1 cellular context compared by ENCODE assay signal in the genomic region with DNA sequence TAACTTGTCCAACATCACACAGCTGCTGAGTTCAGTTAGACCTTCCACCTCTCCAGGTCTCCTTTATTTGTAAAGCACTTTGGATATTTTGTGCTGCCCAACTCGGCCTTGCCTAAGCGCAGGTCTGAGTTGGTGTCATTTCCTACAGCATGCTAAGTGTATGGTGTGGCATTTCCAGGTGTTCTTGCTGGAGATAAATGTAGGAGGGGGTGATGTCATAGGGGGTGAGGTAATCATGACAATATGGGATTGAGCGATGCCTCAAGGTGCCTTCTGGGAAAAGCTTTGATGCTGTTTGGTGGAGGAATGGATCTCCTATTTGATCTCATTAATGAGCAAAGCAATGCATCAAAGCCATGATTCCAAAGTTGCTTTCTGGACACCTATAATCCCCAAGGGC.
TF ChIP-seq lines count a peak whose summit lies in the region.

No MANE protein-coding gene starts in this region.

TF ChIP-seq in K562, 482 proteins besides CTCF, POLR2A, EP300 and RAD21:
- 0 out of 2 replicates have a peak, but pooled peaks have one; percentile 31 for TF ChIP-seq ATF3 (IDR thresholded peaks at IDR 0.05)
- no peak for TF ChIP-seq ATF3 (CRISPR knock-in tag; conservative IDR thresholded peaks at IDR 0.05)
- no peak for TF ChIP-seq ZNF79 (CRISPR knock-in tag; IDR thresholded peaks at IDR 0.05; ENCODE audit: low read depth)
